12 cellular contexts compared by ENCODE assay signal in the genomic region with DNA sequence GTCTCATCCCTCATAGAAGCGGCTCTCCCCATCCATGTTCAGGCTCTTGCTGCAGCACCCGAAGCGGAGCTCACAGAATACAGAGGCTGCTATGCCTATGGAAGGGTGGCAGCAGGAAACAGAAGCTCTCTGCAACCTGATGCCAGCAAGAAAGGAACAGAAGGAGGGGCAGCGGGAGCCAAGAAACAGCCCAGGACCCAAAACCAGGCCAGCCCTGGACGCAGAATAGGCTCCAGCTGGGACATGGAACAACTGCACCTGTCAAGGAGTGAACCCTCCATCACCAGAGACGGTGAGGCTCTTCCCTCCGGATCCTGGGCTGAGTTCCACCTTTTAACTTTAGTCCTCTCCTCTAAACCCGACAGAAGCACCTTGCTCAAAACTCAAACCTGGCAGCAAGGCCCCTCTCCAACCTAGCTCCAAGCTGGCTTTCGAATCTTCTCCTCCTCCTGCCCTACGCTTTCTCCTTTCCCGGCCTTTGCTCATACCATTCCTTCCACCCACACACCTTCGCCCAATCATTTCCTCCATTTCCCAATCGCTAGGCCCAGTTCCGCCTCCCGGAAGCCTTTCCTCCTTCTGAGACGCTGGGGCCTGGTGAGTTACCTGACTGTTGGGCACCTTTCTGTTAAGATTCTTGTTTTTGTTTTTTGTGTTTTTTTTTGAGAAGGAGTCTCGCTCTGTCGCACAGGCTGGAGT.
DNase-seq lines count a peak whose midpoint lies in the region; ATAC-seq, FAIRE-seq and TF ChIP-seq lines count a peak whose summit lies in the region.
"Had no signal": no experiment of that assay in that cellular context is flagged by ENCODE, and none has a peak within 500 bp of the region (broad histone marks: within the 10 kb centered on the region; RNA-seq: fewer than 3 reads in every experiment).

No MANE protein-coding gene starts in this region.

- H3K4me3 ChIP-seq in endodermal cell (ENCODE audit: low read length): peak overlapping the region; percentile 86
- no peak overlapping the region for H3K4me3 ChIP-seq in mesenchymal stem cell (ENCODE audit: insufficient read depth in 1 of 2, low read depth in 1 of 2, low read length in 2 of 2)
- H3K4me3 ChIP-seq in small intestine (ENCODE audit: low read depth in 1 of 2, low read length in 2 of 2): no peak overlapping the region
- H3K4me3 ChIP-seq in thyroid gland (replicated peaks in 1 of 3): no peak overlapping the region

- peak overlapping the region in 1 of 2 experiments; percentile 40 for H3K4ac ChIP-seq in mesenchymal stem cell (ENCODE audit: low read depth in 1 of 2, low read length in 2 of 2)

- no peaks in the 10 kb centered on the region for H3K9me3 ChIP-seq in endodermal cell (ENCODE audit: control insufficient read depth, low read length)
- no peaks in the 10 kb centered on the region for H3K9me3 ChIP-seq in mesenchymal stem cell (ENCODE audit: control insufficient read depth, low read length)
- H3K9me3 ChIP-seq in small intestine (ENCODE audit: control insufficient read depth, low read depth): no peaks in the 10 kb centered on the region
- no peaks in the 10 kb centered on the region for H3K9me3 ChIP-seq in thyroid gland

- no peak overlapping the region for H3K27ac Mint-ChIP-seq in activated naive CD4-positive, alpha-beta T cell treated with anti-CD3 and anti-CD28 coated beads, Interleukin-2, amount 50 U/mL, for 24 hours
- no peak overlapping the region for H3K27ac Mint-ChIP-seq in activated naive CD4-positive, alpha-beta T cell treated with anti-CD3 and anti-CD28 coated beads, Interleukin-2, amount 50 U/mL, for 72 hours
- H3K27ac Mint-ChIP-seq in endodermal cell: no peak overlapping the region

- H2BK120ac ChIP-seq in mesenchymal stem cell (ENCODE audit: low read depth, low read length): no peak overlapping the region

- no peak for DNase-seq in activated naive CD4-positive, alpha-beta T cell treated with anti-CD3 and anti-CD28 coated beads, Interleukin-2, amount 50 U/mL, for 72 hours (ENCODE audit: low spot score in 2 of 2)
- DNase-seq in NCI-H2171 treated with DMSO at 0.1 percent for 48 hours (lab: John Stamatoyannopoulos, UW) (peak; percentile 78), endodermal cell (no peak), posterior vena cava (ENCODE audit: low spot score) (peak; percentile 40), mesenchymal stem cell (no peak), small intestine (no peak), thyroid gland (no peak)
- DNase-seq: activated CD4-positive, alpha-beta T cell treated with anti-CD3 and anti-CD28 coated beads, Interleukin-2, amount 50 U/mL, for 48 hours; activated naive CD4-positive, alpha-beta T cell treated with anti-CD3 and anti-CD28 coated beads, Interleukin-2, amount 50 U/mL, for 16 hours; cortex of kidney; NCI-H2029 treated with DMSO at 0.1 percent for 48 hours had no signal

- no peak overlapping the region for H3K23ac ChIP-seq in mesenchymal stem cell (ENCODE audit: low read length in 2 of 2)

- peak overlapping the region; percentile 44 for H3K4me3 Mint-ChIP-seq in activated naive CD4-positive, alpha-beta T cell treated with anti-CD3 and anti-CD28 coated beads, Interleukin-2, amount 50 U/mL, for 24 hours
- peak overlapping the region; percentile 73 for H3K4me3 Mint-ChIP-seq in endodermal cell

- 87% methylated on average over 11 to 18 of the region's 18 CpGs for WGBS in endodermal cell (ENCODE audit: insufficient coverage in 1 of 2, insufficient read length in 1 of 2), 2 experiments
- WGBS in mesenchymal stem cell: 91% methylated on average over 18 of the region's 18 CpGs
- 90 to 92% (median 91%) methylated on average over 17 to 18 of the region's 18 CpGs for WGBS in small intestine, 3 donors
- WGBS in thyroid gland, 2 donors: 93% methylated on average over 18 of the region's 18 CpGs

- no peak overlapping the region for H2BK12ac ChIP-seq in mesenchymal stem cell (ENCODE audit: low read length in 2 of 2)

- ATAC-seq in activated naive CD4-positive, alpha-beta T cell treated with anti-CD3 and anti-CD28 coated beads, Interleukin-2, amount 50 U/mL, for 72 hours: no peak

- H4K91ac ChIP-seq in mesenchymal stem cell (ENCODE audit: low read length): no peak overlapping the region

- no peak for TF ChIP-seq POLR2A in thyroid gland (IDR thresholded peaks at IDR 0.05)

- H2AFZ ChIP-seq in mesenchymal stem cell (ENCODE audit: low read depth, low read length): no peak overlapping the region

- H3K36me3 Mint-ChIP-seq in activated naive CD4-positive, alpha-beta T cell treated with anti-CD3 and anti-CD28 coated beads, Interleukin-2, amount 50 U/mL, for 24 hours: no peaks in the 10 kb centered on the region
- peaks cover 0 to 5% of the 10 kb centered on the region in 2 donors for H3K36me3 Mint-ChIP-seq in activated naive CD4-positive, alpha-beta T cell treated with anti-CD3 and anti-CD28 coated beads, Interleukin-2, amount 50 U/mL, for 72 hours
- H3K36me3 Mint-ChIP-seq in endodermal cell (ENCODE audit: low read depth): no peaks in the 10 kb centered on the region

- TF ChIP-seq CTCF in endodermal cell (conservative IDR thresholded peaks at IDR 0.05): no peak
- no peak for TF ChIP-seq CTCF in thyroid gland (IDR thresholded peaks at IDR 0.05)

- H2AK5ac ChIP-seq in mesenchymal stem cell (ENCODE audit: low read length, severe bottlenecking): no peak overlapping the region

- intact Hi-C loops in posterior vena cava (cut with DNase I) (no loop called here), thyroid gland (cut with DNase I) (no loop called here)

- H3K4me1 Mint-ChIP-seq in activated naive CD4-positive, alpha-beta T cell treated with anti-CD3 and anti-CD28 coated beads, Interleukin-2, amount 50 U/mL, for 24 hours: peaks cover 3% of the 10 kb centered on the region
- H3K4me1 Mint-ChIP-seq in endodermal cell: peaks cover 9% of the 10 kb centered on the region

- H2BK15ac ChIP-seq in mesenchymal stem cell (ENCODE audit: low read depth, poor library complexity, severe bottlenecking): no peak overlapping the region

- H3K27ac ChIP-seq in endodermal cell (ENCODE audit: low read depth, low read length) (no peak overlapping the region), mesenchymal stem cell (ENCODE audit: low read length, poor library complexity, severe bottlenecking) (no peak overlapping the region), small intestine (ENCODE audit: low read depth in 1 of 2, low read length in 1 of 2) (no peak overlapping the region), thyroid gland (no peak overlapping the region)

- H3K9ac ChIP-seq in endodermal cell (ENCODE audit: extremely low read depth, low read length, poor library complexity, severe bottlenecking) (no peak overlapping the region), mesenchymal stem cell (ENCODE audit: low read length) (no peak overlapping the region)

- no peak overlapping the region for H4K8ac ChIP-seq in mesenchymal stem cell (ENCODE audit: low read length)

- peaks cover 16% of the 10 kb centered on the region for H3K27me3 Mint-ChIP-seq in activated naive CD4-positive, alpha-beta T cell treated with anti-CD3 and anti-CD28 coated beads, Interleukin-2, amount 50 U/mL, for 24 hours
- H3K27me3 Mint-ChIP-seq in endodermal cell (ENCODE audit: insufficient read depth): peaks cover 5% of the 10 kb centered on the region

- no peak overlapping the region for H3K14ac ChIP-seq in mesenchymal stem cell (ENCODE audit: low read length in 2 of 2)

- H3K9me3 Mint-ChIP-seq in activated naive CD4-positive, alpha-beta T cell treated with anti-CD3 and anti-CD28 coated beads, Interleukin-2, amount 50 U/mL, for 24 hours: no peaks in the 10 kb centered on the region
- H3K9me3 Mint-ChIP-seq in activated naive CD4-positive, alpha-beta T cell treated with anti-CD3 and anti-CD28 coated beads, Interleukin-2, amount 50 U/mL, for 72 hours: no peaks in the 10 kb centered on the region
- no peaks in the 10 kb centered on the region for H3K9me3 Mint-ChIP-seq in endodermal cell

- H3K27me3 ChIP-seq in endodermal cell (ENCODE audit: control insufficient read depth, insufficient read depth, low read length, poor library complexity, severe bottlenecking) (no peaks in the 10 kb centered on the region), mesenchymal stem cell (ENCODE audit: control insufficient read depth in 1 of 2, insufficient read depth in 1 of 2, low read length in 2 of 2) (peaks cover 0 to 18% of the 10 kb centered on the region in 2 experiments), small intestine (ENCODE audit: control insufficient read depth in 2 of 2, insufficient read depth in 2 of 2, low read length in 2 of 2) (no peaks in the 10 kb centered on the region), thyroid gland (no peaks in the 10 kb centered on the region)

- H3K18ac ChIP-seq in mesenchymal stem cell (ENCODE audit: low read depth in 1 of 2, low read length in 2 of 2): no peak overlapping the region

- H3K36me3 ChIP-seq in endodermal cell (ENCODE audit: control insufficient read depth, insufficient read depth, low read length) (no peaks in the 10 kb centered on the region), mesenchymal stem cell (ENCODE audit: control insufficient read depth in 1 of 2, insufficient read depth in 2 of 2, low read depth in 1 of 2, low read length in 2 of 2) (no peaks in the 10 kb centered on the region), small intestine (ENCODE audit: control insufficient read depth in 2 of 2, insufficient read depth in 2 of 2, low read length in 2 of 2) (no peaks in the 10 kb centered on the region), thyroid gland (no peaks in the 10 kb centered on the region)

- no peaks in the 10 kb centered on the region for H3K79me1 ChIP-seq in mesenchymal stem cell (replicated peaks; ENCODE audit: low read length, poor library complexity, severe bottlenecking)

- FAIRE-seq in small intestine (lab: Jason Lieb, UNC): no peak

- H2BK5ac ChIP-seq in mesenchymal stem cell (ENCODE audit: low read depth, low read length, poor library complexity, severe bottlenecking): no peak overlapping the region

- H3K4me2 ChIP-seq in mesenchymal stem cell (ENCODE audit: low read length, poor library complexity, severe bottlenecking): no peak overlapping the region

- H3K4me1 ChIP-seq in endodermal cell (ENCODE audit: control insufficient read depth, insufficient read depth, low read length): no peaks in the 10 kb centered on the region
- H3K4me1 ChIP-seq in mesenchymal stem cell (ENCODE audit: control insufficient read depth, insufficient read depth, low read depth, low read length): peaks cover 5% of the 10 kb centered on the region
- no peaks in the 10 kb centered on the region for H3K4me1 ChIP-seq in small intestine (ENCODE audit: control insufficient read depth in 2 of 2, insufficient read depth in 1 of 2, low read depth in 1 of 2, low read length in 1 of 2)
- peaks cover 0 to 4% of the 10 kb centered on the region in 2 donors for H3K4me1 ChIP-seq in thyroid gland

Comparison
In these comparisons a context has a peak if more than half of its experiments do, and no peak if none do; other contexts are left out.
1. DNase-seq: peak in NCI-H2171 treated with DMSO at 0.1 percent for 48 hours (single experiment) and posterior vena cava (single experiment); none in activated naive CD4-positive, alpha-beta T cell treated with anti-CD3 and anti-CD28 coated beads, Interleukin-2, amount 50 U/mL, for 72 hours (0 of 2), endodermal cell (single experiment), mesenchymal stem cell (single experiment), small intestine (single experiment) and thyroid gland (0 of 2).